Comparison of ENCODE assay signal across 8 cellular contexts in genomic region chr19:46788101-46788967, GRCh38. TPM values are rescaled to one million over a fixed set of nuclear protein-coding genes. Genes with fewer than 3 reads are reported as not detected.
DNase-seq lines count a peak whose midpoint lies in the region; ATAC-seq, FAIRE-seq and TF ChIP-seq lines count a peak whose summit lies in the region.

TSS of gene SLC1A5 (minus strand) at chr19:46788594. CDS start at chr19:46787965, 629 bp downstream.

- peak within 1 kb of the TSS; percentile 94 to 96 for H3K9ac ChIP-seq in mucosa of rectum (ENCODE audit: low read depth in 1 of 2, low read length in 2 of 2)

- TF ChIP-seq CTCF in D721Med (IDR thresholded peaks at IDR 0.05; ENCODE audit: insufficient read depth, missing control alignments) (no peak), epithelial cell of proximal tubule (conservative IDR thresholded peaks at IDR 0.05; ENCODE audit: low read depth, low read length) (no peak)

- no peak for FAIRE-seq in D721Med (lab: Jason Lieb, UNC)

- peak within 1 kb of the TSS; percentile 89 for H3K4me3 ChIP-seq in Jurkat, Clone E6-1 (ENCODE audit: low read length)
- H3K4me3 ChIP-seq in epithelial cell of proximal tubule (ENCODE audit: low read depth, low read length) (peak within 1 kb of the TSS; percentile 86), mucosa of rectum (ENCODE audit: low read length in 2 of 2) (peak within 1 kb of the TSS; percentile 90 to 91)

- peak within 1 kb of the TSS; percentile 91 to 97 for H3K27ac ChIP-seq in mucosa of rectum (ENCODE audit: low read depth in 2 of 2, low read length in 2 of 2)

- ATAC-seq in GM21528 (IDR thresholded peaks at IDR 0.05; ENCODE audit: low FRiP score, unreplicated experiment), result peak; percentile 57

- H3K36me3 ChIP-seq in mucosa of rectum (ENCODE audit: control insufficient read depth in 2 of 2, insufficient read depth in 2 of 2, low read length in 2 of 2), result peaks cover 3 to 16% of the 10 kb centered on the region in 2 donors

- peak; percentile 97 for DNase-seq in D721Med (ENCODE audit: insufficient read length, low spot score)
- peak; percentile 96 for DNase-seq in Jurkat, Clone E6-1 (ENCODE audit: low read depth, low spot score)
- peak; percentile 95 for DNase-seq in OCI-M2 (lab: John Stamatoyannopoulos, UW; ENCODE audit: unreplicated experiment)
- peak; percentile 96 for DNase-seq in activated T-cell treated with anti-CD3 and anti-CD28 coated beads for 1 hour (ENCODE audit: low read depth)
- no peak for DNase-seq in epithelial cell of proximal tubule (ENCODE audit: low read depth)
- peak; percentile 98 for DNase-seq in stimulated activated CD8-positive, alpha-beta memory T cell treated with anti-CD3 and anti-CD28 coated beads, Interleukin-4, amount 100 ng/mL, for 24 hours (ENCODE audit: low read depth)

- H3K9me3 ChIP-seq in mucosa of rectum (ENCODE audit: control insufficient read depth in 2 of 2, low read length in 2 of 2), result no peaks in the 10 kb centered on the region

- H3K27me3 ChIP-seq in mucosa of rectum (ENCODE audit: control insufficient read depth in 2 of 2, insufficient read depth in 2 of 2, low read length in 2 of 2), result no peaks in the 10 kb centered on the region

- H3K4me1 ChIP-seq in mucosa of rectum (ENCODE audit: control insufficient read depth in 2 of 2, insufficient read depth in 2 of 2, low read length in 2 of 2), result peaks cover 30 to 34% of the 10 kb centered on the region in 2 donors

RNA-seq across cellular contexts. Expression of gene SLC1A5, which starts in this region (rescaled TPM):
- 89.8 TPM for polyA plus RNA-seq in Jurkat, Clone E6-1 (2012; ENCODE audit: insufficient read depth, insufficient read length)
- 85.1 and 197 TPM in 2 replicates for total RNA-seq in epithelial cell of proximal tubule
